ENCODE assay signal across 33 cellular contexts in genomic region chr1:117176579-117176978, GRCh38. TPM values are rescaled to one million over a fixed set of nuclear protein-coding genes. Genes with fewer than 3 reads are reported as not detected.
"Had no signal": no experiment of that assay in that cellular context is flagged by ENCODE, and none has a peak within 500 bp of the region (broad histone marks: within the 10 kb centered on the region; RNA-seq: fewer than 3 reads in every experiment).

No MANE protein-coding gene starts in this region.

- H3K27ac Mint-ChIP-seq: activated naive CD4-positive, alpha-beta T cell treated with anti-CD3 and anti-CD28 coated beads, Interleukin-2, amount 50 U/mL, for 72 hours; activated T-cell treated with anti-CD3 and anti-CD28 coated beads, Interleukin-2, amount 50 U/mL, for 72 hours; natural killer cell; stimulated activated memory B cell treated with anti-CD40 and anti-IgM and Interleukin-4, amounts not matched to agents 10 μg/mL and 1 μg/mL and 100 μg/mL, for 72 hours; stimulated activated naive CD8-positive, alpha-beta T cell treated with anti-CD3 and anti-CD28 coated beads, Interleukin-15, amount 100 ng/mL, for 72 hours had no signal

- H3K27me3 Mint-ChIP-seq: stimulated activated memory B cell treated with anti-CD40 and anti-IgM and Interleukin-4, amounts not matched to agents 10 μg/mL and 1 μg/mL and 100 μg/mL, for 72 hours; stimulated activated naive CD8-positive, alpha-beta T cell treated with anti-CD3 and anti-CD28 coated beads, Interleukin-15, amount 100 ng/mL, for 72 hours had no signal

- H3K9ac ChIP-seq: neural progenitor cell had no signal

- H3K4me1 ChIP-seq: ascending aorta, lower lobe of right lung, upper lobe of right lung had no signal

- H3K4me3 ChIP-seq: ascending aorta, coronary artery, dorsolateral prefrontal cortex, heart left ventricle, lower lobe of right lung, neural progenitor cell, smooth muscle cell, upper lobe of right lung had no signal

- H2AFZ ChIP-seq: neural progenitor cell had no signal

- H3K4me2 ChIP-seq: neural progenitor cell, smooth muscle cell had no signal

- H3K9me3 Mint-ChIP-seq: activated naive CD4-positive, alpha-beta T cell treated with anti-CD3 and anti-CD28 coated beads, Interleukin-2, amount 50 U/mL, for 72 hours; activated T-cell treated with anti-CD3 and anti-CD28 coated beads, Interleukin-2, amount 50 U/mL, for 72 hours; natural killer cell; stimulated activated memory B cell treated with anti-CD40 and anti-IgM and Interleukin-4, amounts not matched to agents 10 μg/mL and 1 μg/mL and 100 μg/mL, for 72 hours; stimulated activated naive CD8-positive, alpha-beta T cell treated with anti-CD3 and anti-CD28 coated beads, Interleukin-15, amount 100 ng/mL, for 72 hours had no signal

- H3K9me3 ChIP-seq: ascending aorta, heart left ventricle, lower lobe of right lung, upper lobe of right lung had no signal

- H3K27ac ChIP-seq: ascending aorta, brain microvascular endothelial cell, coronary artery, heart left ventricle, lower lobe of right lung, neural progenitor cell, upper lobe of right lung had no signal

- H3K36me3 ChIP-seq: ascending aorta, brain microvascular endothelial cell, heart left ventricle, lower lobe of right lung, neural progenitor cell, upper lobe of right lung had no signal

- H3K4me1 Mint-ChIP-seq: natural killer cell; stimulated activated memory B cell treated with anti-CD40 and anti-IgM and Interleukin-4, amounts not matched to agents 10 μg/mL and 1 μg/mL and 100 μg/mL, for 72 hours; stimulated activated naive CD8-positive, alpha-beta T cell treated with anti-CD3 and anti-CD28 coated beads, Interleukin-15, amount 100 ng/mL, for 72 hours had no signal

- H3K27me3 ChIP-seq: ascending aorta, brain microvascular endothelial cell, dorsolateral prefrontal cortex, heart left ventricle, neural progenitor cell, upper lobe of right lung had no signal

- ATAC-seq: activated naive CD4-positive, alpha-beta T cell treated with anti-CD3 and anti-CD28 coated beads, Interleukin-2, amount 50 U/mL, for 72 hours; activated T-cell treated with anti-CD3 and anti-CD28 coated beads, Interleukin-2, amount 50 U/mL, for 72 hours; heart left ventricle; left lobe of liver; lower lobe of right lung; natural killer cell; sciatic nerve; stimulated activated memory B cell treated with anti-CD40 and anti-IgM and Interleukin-4, amounts not matched to agents 10 μg/mL and 1 μg/mL and 100 μg/mL, for 72 hours; stimulated activated naive CD8-positive, alpha-beta T cell treated with anti-CD3 and anti-CD28 coated beads, Interleukin-15, amount 100 ng/mL, for 72 hours; upper lobe of right lung had no signal

- H3K36me3 Mint-ChIP-seq: activated naive CD4-positive, alpha-beta T cell treated with anti-CD3 and anti-CD28 coated beads, Interleukin-2, amount 50 U/mL, for 72 hours; natural killer cell; neural progenitor cell; stimulated activated memory B cell treated with anti-CD40 and anti-IgM and Interleukin-4, amounts not matched to agents 10 μg/mL and 1 μg/mL and 100 μg/mL, for 72 hours had no signal

- DNase-seq: activated CD4-positive, alpha-beta T cell treated with anti-CD3 and anti-CD28 coated beads for 4 hours; activated CD4-positive, alpha-beta T cell treated with anti-CD3 and anti-CD28 coated beads, Interleukin-2, amount 50 U/mL, for 4 hours; activated CD4-positive, CD25-positive, alpha-beta regulatory T cell; activated naive CD4-positive, alpha-beta T cell; activated T-cell treated with anti-CD3 and anti-CD28 coated beads for 4 hours; activated T-cell treated with anti-CD3 and anti-CD28 coated beads, Interleukin-2, amount 50 U/mL, for 72 hours; brain microvascular endothelial cell; dorsolateral prefrontal cortex; effector memory CD4-positive, alpha-beta T cell; heart left ventricle; kidney glomerular epithelial cell; lower lobe of right lung; mesenchymal stem cell; natural killer cell; occipital lobe; stimulated activated CD4-positive, alpha-beta T cell treated with anti-CD3 and anti-CD28 coated beads, Interleukin-1b, Interleukin-23, amount 100 ng/mL, for 48 hours; stimulated activated CD4-positive, alpha-beta T cell treated with anti-CD3 and anti-CD28 coated beads, Interleukin-4, amount 100 ng/mL, for 4 hours; stimulated activated CD8-positive, alpha-beta memory T cell treated with anti-CD3 and anti-CD28 coated beads, Interleukin-4, amount 100 ng/mL, for 48 hours; stimulated activated naive CD8-positive, alpha-beta T cell treated with anti-CD3 and anti-CD28 coated beads, Interleukin-15, amount 100 ng/mL, for 72 hours; substantia nigra; upper lobe of right lung had no signal

- H3K4me3 Mint-ChIP-seq: activated T-cell treated with anti-CD3 and anti-CD28 coated beads, Interleukin-2, amount 50 U/mL, for 72 hours; natural killer cell; neural progenitor cell; stimulated activated memory B cell treated with anti-CD40 and anti-IgM and Interleukin-4, amounts not matched to agents 10 μg/mL and 1 μg/mL and 100 μg/mL, for 72 hours; stimulated activated naive CD8-positive, alpha-beta T cell treated with anti-CD3 and anti-CD28 coated beads, Interleukin-15, amount 100 ng/mL, for 72 hours had no signal

RNA-seq across cellular contexts. Expression of gene VTCN1, which starts 34.1 kb away (rescaled TPM):
- total RNA-seq: activated naive CD4-positive, alpha-beta T cell treated with anti-CD3 and anti-CD28 coated beads, Interleukin-2, amount 50 U/mL, for 72 hours; activated T-cell treated with anti-CD3 and anti-CD28 coated beads, Interleukin-2, amount 50 U/mL, for 72 hours; ascending aorta; cardiac septum; fibroblast of villous mesenchyme; mononuclear cell; natural killer cell; sciatic nerve; T-helper 1 cell treated with Interleukin-12 subunit alpha and Interleukin-12 subunit beta and Interleukin-4 antibody, amounts not matched to agents 30 ng/mL and 1 ng/mL, for 36 hours; upper lobe of right lung had no signal
- polyA plus RNA-seq: heart left ventricle had no signal
